1 cellular context compared by ENCODE assay signal in the genomic region with DNA sequence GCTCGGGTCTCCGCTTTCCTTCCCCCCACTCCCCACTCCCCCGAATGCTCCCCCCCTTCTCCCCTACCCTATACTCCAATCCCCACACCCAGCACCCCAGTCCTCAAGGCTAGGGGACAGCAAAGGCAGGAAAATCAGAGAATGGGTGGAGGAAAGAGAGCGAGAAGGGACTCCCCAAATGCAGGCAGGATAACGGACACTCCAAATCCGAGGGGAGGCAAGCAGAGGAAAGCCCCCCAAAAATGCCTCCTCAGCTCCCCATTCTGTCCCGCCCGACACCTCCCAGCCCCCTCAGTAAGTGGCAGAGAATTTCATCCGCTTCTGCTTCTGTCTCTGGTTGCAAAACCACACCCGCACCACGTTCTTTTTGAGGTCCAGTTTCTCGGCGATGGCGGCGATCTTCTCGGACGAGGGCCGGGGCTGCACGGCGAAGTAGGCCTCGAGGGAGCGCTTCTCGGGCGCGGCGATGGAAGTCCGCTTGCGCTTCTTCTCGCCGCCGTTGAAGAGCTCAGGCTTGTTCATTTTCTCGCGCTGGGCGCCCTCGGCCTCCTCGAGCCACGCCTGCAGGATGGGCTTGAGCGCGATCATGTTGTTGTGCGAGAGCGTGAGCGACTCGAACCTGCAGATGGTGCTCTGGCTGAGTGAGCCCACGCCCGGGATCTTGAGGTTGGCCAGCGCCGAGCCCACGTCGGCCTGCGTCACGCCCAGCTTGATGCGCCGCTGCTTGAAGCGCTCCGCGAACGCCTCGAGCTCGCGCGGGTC.
TF ChIP-seq lines count a peak whose summit lies in the region.

No MANE protein-coding gene starts in this region.

TF ChIP-seq in H1, 55 proteins besides CTCF, POLR2A, EP300 and RAD21:
- no peak for TF ChIP-seq NRF1 (IDR thresholded peaks at IDR 0.05; ENCODE audit: low read depth, low read length)
- TF ChIP-seq GTF2F1 (IDR thresholded peaks at IDR 0.05; ENCODE audit: borderline replicate concordance, low read depth, low read length): no peak
- TF ChIP-seq SP4 (IDR thresholded peaks at IDR 0.05; ENCODE audit: low read length): no peak
- TF ChIP-seq CBX5 (IDR thresholded peaks at IDR 0.05; ENCODE audit: low read depth, low read length): no peak
- TF ChIP-seq HDAC2 (IDR thresholded peaks at IDR 0.05; ENCODE audit: borderline replicate concordance in 1 of 2, low read depth in 2 of 2, low read length in 2 of 2): no peak
- TF ChIP-seq SP2 (IDR thresholded peaks at IDR 0.05; ENCODE audit: low read length): no peak
- no peak for TF ChIP-seq JUN (IDR thresholded peaks at IDR 0.05; ENCODE audit: low read depth, low read length)
- no peak for TF ChIP-seq CHD1 (IDR thresholded peaks at IDR 0.05; ENCODE audit: low read depth, low read length)
- no peak for TF ChIP-seq RBBP5 (IDR thresholded peaks at IDR 0.05; ENCODE audit: borderline replicate concordance, low read depth, low read length)
- no peak for TF ChIP-seq TAF1 (IDR thresholded peaks at IDR 0.05; ENCODE audit: low read depth, low read length)
- no peak for TF ChIP-seq CHD2 (IDR thresholded peaks at IDR 0.05; ENCODE audit: low read length)
- no peak for TF ChIP-seq SAP30 (IDR thresholded peaks at IDR 0.05; ENCODE audit: insufficient read depth, insufficient replicate concordance, low read length)
- TF ChIP-seq BACH1 (IDR thresholded peaks at IDR 0.05; ENCODE audit: low read length): no peak
- TF ChIP-seq KDM1A (IDR thresholded peaks at IDR 0.05; ENCODE audit: borderline replicate concordance, low read length): no peak
- TF ChIP-seq, protein P1, sequence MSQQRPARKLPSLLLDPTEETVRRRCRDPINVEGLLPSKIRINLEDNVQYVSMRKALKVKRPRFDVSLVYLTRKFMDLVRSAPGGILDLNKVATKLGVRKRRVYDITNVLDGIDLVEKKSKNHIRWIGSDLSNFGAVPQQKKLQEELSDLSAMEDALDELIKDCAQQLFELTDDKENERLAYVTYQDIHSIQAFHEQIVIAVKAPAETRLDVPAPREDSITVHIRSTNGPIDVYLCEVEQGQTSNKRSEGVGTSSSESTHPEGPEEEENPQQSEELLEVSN (IDR thresholded peaks at IDR 0.05): peak; percentile 48; the same call in 1 of the 2 replicates
- no peak for TF ChIP-seq POU5F1 (IDR thresholded peaks at IDR 0.05; ENCODE audit: low read depth, low read length)
- no peak for TF ChIP-seq RXRA (IDR thresholded peaks at IDR 0.05; ENCODE audit: insufficient read depth, low read depth, low read length)
- no peak for TF ChIP-seq MAFK (IDR thresholded peaks at IDR 0.05; ENCODE audit: low read depth, low read length)
- peak; percentile 54 for TF ChIP-seq RNF2 (IDR thresholded peaks at IDR 0.05; ENCODE audit: borderline replicate concordance, low read depth, low read length, missing control alignments, poor library complexity, severe bottlenecking)
- TF ChIP-seq KDM5A (IDR thresholded peaks at IDR 0.05; ENCODE audit: low read length): no peak
- no peak for TF ChIP-seq BRCA1 (IDR thresholded peaks at IDR 0.05; ENCODE audit: low read depth, low read length)
- TF ChIP-seq SIRT6 (IDR thresholded peaks at IDR 0.05; ENCODE audit: low read length): no peak
- no peak for TF ChIP-seq TEAD4 (IDR thresholded peaks at IDR 0.05; ENCODE audit: low read depth, low read length)
- TF ChIP-seq, protein P2, sequence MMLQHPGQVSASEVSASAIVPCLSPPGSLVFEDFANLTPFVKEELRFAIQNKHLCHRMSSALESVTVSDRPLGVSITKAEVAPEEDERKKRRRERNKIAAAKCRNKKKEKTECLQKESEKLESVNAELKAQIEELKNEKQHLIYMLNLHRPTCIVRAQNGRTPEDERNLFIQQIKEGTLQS (IDR thresholded peaks at IDR 0.05; ENCODE audit: insufficient read depth, low read depth, low read length): no peak
- TF ChIP-seq SUZ12 (IDR thresholded peaks at IDR 0.05; ENCODE audit: low read length): peak; percentile 83
- no peak for TF ChIP-seq TCF12 (IDR thresholded peaks at IDR 0.05; ENCODE audit: low read depth, low read length)
- no peak for TF ChIP-seq TBP (IDR thresholded peaks at IDR 0.05; ENCODE audit: low read depth, low read length)
- no peak for TF ChIP-seq HDAC6 (IDR thresholded peaks at IDR 0.05; ENCODE audit: low read depth, low read length)
- TF ChIP-seq, protein P3, sequence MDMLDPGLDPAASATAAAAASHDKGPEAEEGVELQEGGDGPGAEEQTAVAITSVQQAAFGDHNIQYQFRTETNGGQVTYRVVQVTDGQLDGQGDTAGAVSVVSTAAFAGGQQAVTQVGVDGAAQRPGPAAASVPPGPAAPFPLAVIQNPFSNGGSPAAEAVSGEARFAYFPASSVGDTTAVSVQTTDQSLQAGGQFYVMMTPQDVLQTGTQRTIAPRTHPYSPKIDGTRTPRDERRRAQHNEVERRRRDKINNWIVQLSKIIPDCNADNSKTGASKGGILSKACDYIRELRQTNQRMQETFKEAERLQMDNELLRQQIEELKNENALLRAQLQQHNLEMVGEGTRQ (IDR thresholded peaks at IDR 0.05; ENCODE audit: low read length): no peak
- TF ChIP-seq NANOG (IDR thresholded peaks at IDR 0.05; ENCODE audit: insufficient read depth, low read depth, low read length, poor library complexity, severe bottlenecking): no peak
- TF ChIP-seq, protein P4, sequence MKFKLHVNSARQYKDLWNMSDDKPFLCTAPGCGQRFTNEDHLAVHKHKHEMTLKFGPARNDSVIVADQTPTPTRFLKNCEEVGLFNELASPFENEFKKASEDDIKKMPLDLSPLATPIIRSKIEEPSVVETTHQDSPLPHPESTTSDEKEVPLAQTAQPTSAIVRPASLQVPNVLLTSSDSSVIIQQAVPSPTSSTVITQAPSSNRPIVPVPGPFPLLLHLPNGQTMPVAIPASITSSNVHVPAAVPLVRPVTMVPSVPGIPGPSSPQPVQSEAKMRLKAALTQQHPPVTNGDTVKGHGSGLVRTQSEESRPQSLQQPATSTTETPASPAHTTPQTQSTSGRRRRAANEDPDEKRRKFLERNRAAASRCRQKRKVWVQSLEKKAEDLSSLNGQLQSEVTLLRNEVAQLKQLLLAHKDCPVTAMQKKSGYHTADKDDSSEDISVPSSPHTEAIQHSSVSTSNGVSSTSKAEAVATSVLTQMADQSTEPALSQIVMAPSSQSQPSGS (IDR thresholded peaks at IDR 0.05; ENCODE audit: low read length): no peak
- no peak for TF ChIP-seq POLR2AphosphoS5 (IDR thresholded peaks at IDR 0.05; ENCODE audit: low read depth, low read length)
- no peak for TF ChIP-seq TAF7 (optimal IDR thresholded peaks at IDR 0.05; ENCODE audit: borderline replicate concordance, low read depth, low read length)
- TF ChIP-seq CEBPB (IDR thresholded peaks at IDR 0.05; ENCODE audit: low read depth, low read length): no peak
- TF ChIP-seq CBX8 (IDR thresholded peaks at IDR 0.05; ENCODE audit: borderline replicate concordance, low read depth, low read length): peak; percentile 92; the same call in 1 of the 2 replicates
- TF ChIP-seq, protein P5, sequence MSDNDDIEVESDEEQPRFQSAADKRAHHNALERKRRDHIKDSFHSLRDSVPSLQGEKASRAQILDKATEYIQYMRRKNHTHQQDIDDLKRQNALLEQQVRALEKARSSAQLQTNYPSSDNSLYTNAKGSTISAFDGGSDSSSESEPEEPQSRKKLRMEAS (IDR thresholded peaks at IDR 0.05): peak; percentile 42; the same call in 1 of the 2 replicates
- TF ChIP-seq ZNF274 (IDR thresholded peaks at IDR 0.05; ENCODE audit: borderline replicate concordance, extremely low read depth, low read length): no peak
- TF ChIP-seq EZH2 (IDR thresholded peaks at IDR 0.05; ENCODE audit: low read depth, low read length, severe bottlenecking): peak; percentile 83
- TF ChIP-seq KDM4A (IDR thresholded peaks at IDR 0.05; ENCODE audit: low read depth, low read length, severe bottlenecking): peak; percentile 40
- no peak for TF ChIP-seq CREB1 (IDR thresholded peaks at IDR 0.05)
- no peak for TF ChIP-seq SIX5 (IDR thresholded peaks at IDR 0.05; ENCODE audit: low read depth, low read length)
- TF ChIP-seq CTBP2 (IDR thresholded peaks at IDR 0.05; ENCODE audit: borderline replicate concordance, insufficient read depth, insufficient read length, low read length): no peak
- no peak for TF ChIP-seq EGR1 (IDR thresholded peaks at IDR 0.05; ENCODE audit: borderline replicate concordance, low read depth, low read length)
- TF ChIP-seq YY1 (IDR thresholded peaks at IDR 0.05; ENCODE audit: low read depth, low read length): no peak
- TF ChIP-seq JUND (IDR thresholded peaks at IDR 0.05; ENCODE audit: low read length): no peak
- no peak for TF ChIP-seq RFX5 (IDR thresholded peaks at IDR 0.05; ENCODE audit: borderline replicate concordance, low read depth, low read length)
- TF ChIP-seq, protein P6, sequence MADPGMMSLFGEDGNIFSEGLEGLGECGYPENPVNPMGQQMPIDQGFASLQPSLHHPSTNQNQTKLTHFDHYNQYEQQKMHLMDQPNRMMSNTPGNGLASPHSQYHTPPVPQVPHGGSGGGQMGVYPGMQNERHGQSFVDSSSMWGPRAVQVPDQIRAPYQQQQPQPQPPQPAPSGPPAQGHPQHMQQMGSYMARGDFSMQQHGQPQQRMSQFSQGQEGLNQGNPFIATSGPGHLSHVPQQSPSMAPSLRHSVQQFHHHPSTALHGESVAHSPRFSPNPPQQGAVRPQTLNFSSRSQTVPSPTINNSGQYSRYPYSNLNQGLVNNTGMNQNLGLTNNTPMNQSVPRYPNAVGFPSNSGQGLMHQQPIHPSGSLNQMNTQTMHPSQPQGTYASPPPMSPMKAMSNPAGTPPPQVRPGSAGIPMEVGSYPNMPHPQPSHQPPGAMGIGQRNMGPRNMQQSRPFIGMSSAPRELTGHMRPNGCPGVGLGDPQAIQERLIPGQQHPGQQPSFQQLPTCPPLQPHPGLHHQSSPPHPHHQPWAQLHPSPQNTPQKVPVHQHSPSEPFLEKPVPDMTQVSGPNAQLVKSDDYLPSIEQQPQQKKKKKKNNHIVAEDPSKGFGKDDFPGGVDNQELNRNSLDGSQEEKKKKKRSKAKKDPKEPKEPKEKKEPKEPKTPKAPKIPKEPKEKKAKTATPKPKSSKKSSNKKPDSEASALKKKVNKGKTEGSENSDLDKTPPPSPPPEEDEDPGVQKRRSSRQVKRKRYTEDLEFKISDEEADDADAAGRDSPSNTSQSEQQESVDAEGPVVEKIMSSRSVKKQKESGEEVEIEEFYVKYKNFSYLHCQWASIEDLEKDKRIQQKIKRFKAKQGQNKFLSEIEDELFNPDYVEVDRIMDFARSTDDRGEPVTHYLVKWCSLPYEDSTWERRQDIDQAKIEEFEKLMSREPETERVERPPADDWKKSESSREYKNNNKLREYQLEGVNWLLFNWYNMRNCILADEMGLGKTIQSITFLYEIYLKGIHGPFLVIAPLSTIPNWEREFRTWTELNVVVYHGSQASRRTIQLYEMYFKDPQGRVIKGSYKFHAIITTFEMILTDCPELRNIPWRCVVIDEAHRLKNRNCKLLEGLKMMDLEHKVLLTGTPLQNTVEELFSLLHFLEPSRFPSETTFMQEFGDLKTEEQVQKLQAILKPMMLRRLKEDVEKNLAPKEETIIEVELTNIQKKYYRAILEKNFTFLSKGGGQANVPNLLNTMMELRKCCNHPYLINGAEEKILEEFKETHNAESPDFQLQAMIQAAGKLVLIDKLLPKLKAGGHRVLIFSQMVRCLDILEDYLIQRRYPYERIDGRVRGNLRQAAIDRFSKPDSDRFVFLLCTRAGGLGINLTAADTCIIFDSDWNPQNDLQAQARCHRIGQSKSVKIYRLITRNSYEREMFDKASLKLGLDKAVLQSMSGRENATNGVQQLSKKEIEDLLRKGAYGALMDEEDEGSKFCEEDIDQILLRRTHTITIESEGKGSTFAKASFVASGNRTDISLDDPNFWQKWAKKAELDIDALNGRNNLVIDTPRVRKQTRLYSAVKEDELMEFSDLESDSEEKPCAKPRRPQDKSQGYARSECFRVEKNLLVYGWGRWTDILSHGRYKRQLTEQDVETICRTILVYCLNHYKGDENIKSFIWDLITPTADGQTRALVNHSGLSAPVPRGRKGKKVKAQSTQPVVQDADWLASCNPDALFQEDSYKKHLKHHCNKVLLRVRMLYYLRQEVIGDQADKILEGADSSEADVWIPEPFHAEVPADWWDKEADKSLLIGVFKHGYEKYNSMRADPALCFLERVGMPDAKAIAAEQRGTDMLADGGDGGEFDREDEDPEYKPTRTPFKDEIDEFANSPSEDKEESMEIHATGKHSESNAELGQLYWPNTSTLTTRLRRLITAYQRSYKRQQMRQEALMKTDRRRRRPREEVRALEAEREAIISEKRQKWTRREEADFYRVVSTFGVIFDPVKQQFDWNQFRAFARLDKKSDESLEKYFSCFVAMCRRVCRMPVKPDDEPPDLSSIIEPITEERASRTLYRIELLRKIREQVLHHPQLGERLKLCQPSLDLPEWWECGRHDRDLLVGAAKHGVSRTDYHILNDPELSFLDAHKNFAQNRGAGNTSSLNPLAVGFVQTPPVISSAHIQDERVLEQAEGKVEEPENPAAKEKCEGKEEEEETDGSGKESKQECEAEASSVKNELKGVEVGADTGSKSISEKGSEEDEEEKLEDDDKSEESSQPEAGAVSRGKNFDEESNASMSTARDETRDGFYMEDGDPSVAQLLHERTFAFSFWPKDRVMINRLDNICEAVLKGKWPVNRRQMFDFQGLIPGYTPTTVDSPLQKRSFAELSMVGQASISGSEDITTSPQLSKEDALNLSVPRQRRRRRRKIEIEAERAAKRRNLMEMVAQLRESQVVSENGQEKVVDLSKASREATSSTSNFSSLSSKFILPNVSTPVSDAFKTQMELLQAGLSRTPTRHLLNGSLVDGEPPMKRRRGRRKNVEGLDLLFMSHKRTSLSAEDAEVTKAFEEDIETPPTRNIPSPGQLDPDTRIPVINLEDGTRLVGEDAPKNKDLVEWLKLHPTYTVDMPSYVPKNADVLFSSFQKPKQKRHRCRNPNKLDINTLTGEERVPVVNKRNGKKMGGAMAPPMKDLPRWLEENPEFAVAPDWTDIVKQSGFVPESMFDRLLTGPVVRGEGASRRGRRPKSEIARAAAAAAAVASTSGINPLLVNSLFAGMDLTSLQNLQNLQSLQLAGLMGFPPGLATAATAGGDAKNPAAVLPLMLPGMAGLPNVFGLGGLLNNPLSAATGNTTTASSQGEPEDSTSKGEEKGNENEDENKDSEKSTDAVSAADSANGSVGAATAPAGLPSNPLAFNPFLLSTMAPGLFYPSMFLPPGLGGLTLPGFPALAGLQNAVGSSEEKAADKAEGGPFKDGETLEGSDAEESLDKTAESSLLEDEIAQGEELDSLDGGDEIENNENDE (IDR thresholded peaks at IDR 0.05; ENCODE audit: insufficient replicate concordance, low read length): no peak
- TF ChIP-seq BCL11A (IDR thresholded peaks at IDR 0.05; ENCODE audit: low read depth in 2 of 2, low read length in 2 of 2): no peak
- no peak for TF ChIP-seq PHF8 (conservative IDR thresholded peaks at IDR 0.05; ENCODE audit: low read depth, low read length)
